29 cellular contexts compared by ENCODE assay signal in the genomic region with DNA sequence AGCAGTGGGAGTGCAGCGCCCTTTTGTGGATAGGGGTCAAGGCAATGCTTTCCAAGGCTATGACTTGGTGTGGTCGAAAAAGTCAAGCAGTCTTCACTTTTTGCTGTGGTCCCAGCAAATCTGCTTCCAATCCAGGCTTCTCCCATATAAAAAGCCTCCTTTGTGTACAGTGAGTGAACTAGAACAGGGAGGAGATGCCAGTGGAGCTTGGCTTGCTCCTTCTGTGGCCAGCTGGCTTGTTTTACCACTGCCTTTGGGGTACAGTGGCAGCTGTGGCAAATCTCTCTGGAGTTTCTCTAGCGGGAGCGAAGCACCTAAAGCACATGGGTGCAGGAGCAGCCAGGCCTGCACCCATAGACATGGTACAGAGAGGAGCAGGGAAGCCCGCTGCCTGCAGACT.
"Had no signal": no experiment of that assay in that cellular context is flagged by ENCODE, and none has a peak within 500 bp of the region (broad histone marks: within the 10 kb centered on the region; RNA-seq: fewer than 3 reads in every experiment).

No MANE protein-coding gene starts in this region.

- H3K4me1 Mint-ChIP-seq: neural crest cell had no signal

- DNase-seq: dermis blood vessel endothelial cell; effector memory CD4-positive, alpha-beta T cell; erythroblast; esophagus squamous epithelium; foreskin melanocyte; immature natural killer cell; left ventricle myocardium superior; lower lobe of right lung; mucosa of descending colon; naive B cell; pancreas; stimulated activated CD4-positive, alpha-beta T cell treated with anti-CD3 and anti-CD28 coated beads, Interleukin-12 subunit alpha, Interleukin-12 subunit beta, amount 100 ng/mL, for 4 hours; stimulated activated CD4-positive, alpha-beta T cell treated with anti-CD3 and anti-CD28 coated beads, Interleukin-1b, Interleukin-23, amount 100 ng/mL, for 48 hours; stimulated activated CD4-positive, alpha-beta T cell treated with anti-CD3 and anti-CD28 coated beads, Interleukin-4, amount 100 ng/mL, for 1 hour; stimulated activated CD8-positive, alpha-beta memory T cell treated with anti-CD3 and anti-CD28 coated beads, Interleukin-4, amount 100 ng/mL, for 48 hours; stimulated activated naive CD4-positive, alpha-beta T cell; stomach; testis; tibial artery had no signal

- H3K9me3 ChIP-seq: lower lobe of right lung, mucosa of descending colon, neutrophil, pancreas, right atrium auricular region, testis had no signal

- H3K27ac Mint-ChIP-seq: immature natural killer cell; memory B cell; naive B cell; natural killer cell treated with Interleukin-12 subunit alpha and Interleukin-12 subunit beta and Interleukin-15 and Interleukin-18, amount 100 ng/mL, for 72 hours; progenitor cell of endocrine pancreas; type B pancreatic cell had no signal

- H3K36me3 Mint-ChIP-seq: natural killer cell treated with Interleukin-12 subunit alpha and Interleukin-12 subunit beta and Interleukin-15 and Interleukin-18, amount 100 ng/mL, for 72 hours; type B pancreatic cell had no signal

- H3K27me3 Mint-ChIP-seq: natural killer cell treated with Interleukin-12 subunit alpha and Interleukin-12 subunit beta and Interleukin-15 and Interleukin-18, amount 100 ng/mL, for 72 hours; progenitor cell of endocrine pancreas; type B pancreatic cell had no signal

- H3K4me3 Mint-ChIP-seq: immature natural killer cell; memory B cell; natural killer cell treated with Interleukin-12 subunit alpha and Interleukin-12 subunit beta and Interleukin-15 and Interleukin-18, amount 100 ng/mL, for 72 hours; neural crest cell; type B pancreatic cell had no signal

- H3K4me3 ChIP-seq: coronary artery, esophagus squamous epithelium, lower lobe of right lung, mucosa of descending colon, pancreas, right atrium auricular region, smooth muscle cell, stomach, testis, tibial artery had no signal

- H3K4me1 ChIP-seq: esophagus squamous epithelium, lower lobe of right lung, pancreas, right atrium auricular region, stomach, testis, tibial artery had no signal

- ATAC-seq: left ventricle myocardium superior; lower lobe of right lung; mucosa of descending colon; natural killer cell treated with Interleukin-12 subunit alpha and Interleukin-12 subunit beta and Interleukin-15 and Interleukin-18, amount 100 ng/mL, for 72 hours; pancreas; sciatic nerve had no signal

- H3K36me3 ChIP-seq: esophagus squamous epithelium, lower lobe of right lung, neutrophil, pancreas, right atrium auricular region, stomach, tibial artery had no signal

- H3K27ac ChIP-seq: coronary artery, esophagus squamous epithelium, lower lobe of right lung, neutrophil, pancreas, right atrium auricular region, stomach, testis, tibial artery had no signal

- H3K27me3 ChIP-seq: esophagus squamous epithelium, pancreas, right atrium auricular region, stomach, testis had no signal
